Comparison of ENCODE assay signal across 21 cellular contexts in the genomic region with DNA sequence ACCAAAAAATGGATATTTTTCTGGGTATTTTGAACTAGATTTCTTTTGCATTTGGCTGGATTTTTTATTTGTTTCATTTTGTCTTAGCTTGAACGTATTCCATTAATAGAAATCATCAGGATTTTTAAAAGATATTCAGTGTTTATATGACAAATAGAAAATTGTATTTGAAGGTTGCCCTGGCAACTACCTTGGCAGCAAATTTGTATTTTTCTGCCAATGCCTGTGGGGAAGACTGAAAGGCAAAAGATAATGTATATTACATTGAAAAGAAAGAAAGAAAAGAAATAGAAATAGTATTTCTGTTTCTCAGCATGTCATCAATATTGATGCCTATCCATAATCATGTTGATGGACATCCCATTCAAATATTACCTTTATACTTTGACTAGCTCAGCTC. TPM values are rescaled to one million over a fixed set of nuclear protein-coding genes. Genes with fewer than 3 reads are reported as not detected.
DNase-seq lines count a peak whose midpoint lies in the region; ATAC-seq and TF ChIP-seq lines count a peak whose summit lies in the region.
"Had no signal": no experiment of that assay in that cellular context is flagged by ENCODE, and none has a peak within 500 bp of the region (broad histone marks: within the 10 kb centered on the region; RNA-seq: fewer than 3 reads in every experiment).

No MANE protein-coding gene starts in this region.

- H3K27me3 ChIP-seq in hepatocyte = no peaks in the 10 kb centered on the region
- H3K27me3 ChIP-seq: SJSA1 had no signal

- H3K9me2 ChIP-seq in hepatocyte (replicated peaks; ENCODE audit: insufficient read depth) = no peaks in the 10 kb centered on the region

- peak overlapping the region; percentile 1 for H3K4me2 ChIP-seq in hepatocyte

- H3K9me3 ChIP-seq in hepatocyte (ENCODE audit: low read depth) (no peaks in the 10 kb centered on the region), T-helper 17 cell (ENCODE audit: control insufficient read depth, low read length, poor library complexity, severe bottlenecking) (no peaks in the 10 kb centered on the region)
- H3K9me3 ChIP-seq: SJSA1 had no signal

- H3K4me3 ChIP-seq in hepatocyte = no peak overlapping the region
- H3K4me3 ChIP-seq: lung, SJSA1 had no signal

- no peaks in the 10 kb centered on the region for H3K79me2 ChIP-seq in hepatocyte

- WGBS in hepatocyte (ENCODE audit: low lambda C conversion rate, missing lambda C conversion rate) = 68% methylated on average over 1 of the region's 1 CpG

- peaks cover 11% of the 10 kb centered on the region for H3K27me3 Mint-ChIP-seq in T-helper 17 cell
- H3K27me3 Mint-ChIP-seq: type B pancreatic cell had no signal

- peaks cover 8% of the 10 kb centered on the region for H3K4me1 ChIP-seq in hepatocyte (ENCODE audit: insufficient read depth)

- H4K20me1 ChIP-seq in hepatocyte (ENCODE audit: insufficient read depth, poor library complexity, severe bottlenecking) = no peaks in the 10 kb centered on the region

- no peaks in the 10 kb centered on the region for H3K4me1 Mint-ChIP-seq in T-helper 17 cell
- H3K4me1 Mint-ChIP-seq: CD4-positive, CD25-positive, alpha-beta regulatory T cell; naive thymus-derived CD8-positive, alpha-beta T cell had no signal

- no peak for TF ChIP-seq CTCF in hepatocyte (IDR thresholded peaks at IDR 0.05; ENCODE audit: poor library complexity)

- H3K36me3 ChIP-seq in hepatocyte (replicated peaks; ENCODE audit: insufficient read depth, low read depth) = no peaks in the 10 kb centered on the region
- H3K36me3 ChIP-seq: SJSA1 had no signal

- H3K4me3 Mint-ChIP-seq in T-helper 17 cell = no peak overlapping the region
- H3K4me3 Mint-ChIP-seq: CD4-positive, CD25-positive, alpha-beta regulatory T cell; HFFc6; naive thymus-derived CD8-positive, alpha-beta T cell; type B pancreatic cell had no signal

- no peak overlapping the region for H3K27ac Mint-ChIP-seq in T-helper 17 cell
- H3K27ac Mint-ChIP-seq: CD4-positive, CD25-positive, alpha-beta regulatory T cell; HFFc6; naive thymus-derived CD8-positive, alpha-beta T cell; type B pancreatic cell had no signal

- ATAC-seq in left cardiac atrium = peak in 1 of 2 donors; percentile 51
- ATAC-seq in T-helper 17 cell = no peak
- ATAC-seq: naive thymus-derived CD8-positive, alpha-beta T cell had no signal

- H3K36me3 Mint-ChIP-seq in T-helper 17 cell (ENCODE audit: low read depth) = no peaks in the 10 kb centered on the region
- H3K36me3 Mint-ChIP-seq: CD4-positive, CD25-positive, alpha-beta regulatory T cell; naive thymus-derived CD8-positive, alpha-beta T cell had no signal

- peak; percentile 19 for DNase-seq in left cardiac atrium
- DNase-seq in cardiac septum (ENCODE audit: low spot score) = no peak
- DNase-seq in astrocyte of the hippocampus (ENCODE audit: low read depth, low spot score) = peak; percentile 45
- no peak for DNase-seq in hepatocyte (ENCODE audit: low spot score)
- DNase-seq in T-helper 17 cell = no peak
- no peak for DNase-seq in cerebellar cortex (ENCODE audit: low spot score)
- no peak for DNase-seq in GDM1 (lab: John Stamatoyannopoulos, UW)
- no peak for DNase-seq in NCI-H526 (lab: John Stamatoyannopoulos, UW)
- DNase-seq: activated CD4-positive, alpha-beta T cell treated with anti-CD3 and anti-CD28 coated beads for 4 hours; activated effector memory CD4-positive, alpha-beta T cell treated with anti-CD3 and anti-CD28 coated beads, Interleukin-2, amount 50 U/mL, for 16 hours; CD4-positive, CD25-positive, alpha-beta regulatory T cell; cortex of kidney; glutamatergic neuron; naive thymus-derived CD8-positive, alpha-beta T cell; NCI-H1930; stimulated activated naive CD4-positive, alpha-beta T cell; T1000 had no signal

- no peak overlapping the region for H2AFZ ChIP-seq in hepatocyte

- intact Hi-C loops in left cardiac atrium (cut with DNase I) (no loop called here), cardiac septum (cut with DNase I) (loop anchor here (10.0 kb wide), 1 partner anchor 202 kb away; a partner anchor contains a TSS)

- H3K27ac ChIP-seq in hepatocyte = peak overlapping the region; percentile 32
- H3K27ac ChIP-seq: SJSA1 had no signal

RNA-seq across cellular contexts. Expression of a gene that starts 16.8 kb away (rescaled TPM):
- total RNA-seq in left cardiac atrium (10 to 100 TPM in 1 of 2 donors, 1 to 10 TPM in 1; 7.6 to 10.2 TPM), cardiac septum (6.9 TPM), hepatocyte (82.8 and 85.3 TPM in 2 replicates), T-helper 17 cell (not detected)
- polyA plus RNA-seq in hepatocyte = 27.2 and 43.2 TPM in 2 replicates
- total RNA-seq: CD4-positive, CD25-positive, alpha-beta regulatory T cell; HFFc6; naive thymus-derived CD8-positive, alpha-beta T cell had no signal
- polyA plus RNA-seq: CD4-positive, CD25-positive, alpha-beta regulatory T cell had no signal

Comparison
In these comparisons a context has a peak if more than half of its experiments do, and no peak if none do; other contexts are left out.
1. DNase-seq: peak in left cardiac atrium (single experiment) and astrocyte of the hippocampus (single experiment); none in cardiac septum (single experiment), hepatocyte (single experiment), T-helper 17 cell (0 of 3), cerebellar cortex (single experiment), GDM1 (single experiment) and NCI-H526 (0 of 2).